Comparison of ENCODE assay signal across 18 cellular contexts in the genomic region with DNA sequence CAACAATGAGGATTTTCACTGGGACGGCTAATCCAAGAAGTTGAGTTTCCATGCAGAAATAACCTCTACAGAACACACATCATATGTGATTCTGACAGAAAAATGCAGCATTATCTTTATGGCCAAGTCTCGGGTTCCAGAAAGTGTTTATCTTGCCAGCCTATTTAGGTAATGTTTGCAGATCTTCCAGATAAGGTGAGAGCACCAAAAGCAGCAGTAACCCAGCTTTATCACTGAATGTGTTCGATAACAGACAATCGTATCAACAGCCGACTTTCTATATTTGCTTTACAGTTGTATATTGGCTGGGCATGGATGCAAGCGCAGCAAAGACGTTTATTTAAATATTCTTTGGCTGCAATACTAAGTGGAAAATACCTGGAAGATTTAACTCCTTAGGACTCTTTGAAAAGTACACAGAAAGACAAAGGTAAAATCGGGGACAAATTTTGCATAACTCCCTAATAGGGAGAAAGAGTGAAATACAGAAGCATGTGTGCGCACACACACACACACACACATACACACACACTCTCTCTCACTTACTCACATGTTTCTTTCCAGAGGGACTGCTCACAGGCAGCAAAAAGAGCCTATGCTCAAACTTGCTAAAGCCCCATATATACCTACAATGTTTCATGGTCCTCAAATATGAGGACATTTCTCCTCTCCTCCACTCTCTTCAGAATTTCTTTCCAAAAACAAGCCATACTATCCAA. TPM values are rescaled to one million over a fixed set of nuclear protein-coding genes. Genes with fewer than 3 reads are reported as not detected.
DNase-seq lines count a peak whose midpoint lies in the region; ATAC-seq lines count a peak whose summit lies in the region.
"Had no signal": no experiment of that assay in that cellular context is flagged by ENCODE, and none has a peak within 500 bp of the region (broad histone marks: within the 10 kb centered on the region; RNA-seq: fewer than 3 reads in every experiment).

No MANE protein-coding gene starts in this region.

- H3K36me3 ChIP-seq in urinary bladder (ENCODE audit: insufficient read depth): peaks cover 6% of the 10 kb centered on the region

- no peak overlapping the region for H3K4me3 ChIP-seq in urinary bladder (ENCODE audit: low read depth, low read length)

- ATAC-seq in left colon (peak; percentile 87), GM19023 (IDR thresholded peaks at IDR 0.05; ENCODE audit: unreplicated experiment) (no peak)

- no peaks in the 10 kb centered on the region for H3K4me1 ChIP-seq in urinary bladder (ENCODE audit: insufficient read depth)

- DNase-seq in HuH-7 (ENCODE audit: low spot score) (peak; percentile 26), NCI-H526 treated with DMSO at 0.1 percent for 48 hours (lab: John Stamatoyannopoulos, UW) (peak; percentile 93), left colon (no peak), kidney glomerular epithelial cell (lab: John Stamatoyannopoulos, UW) (no peak)
- no peak for DNase-seq in activated CD4-positive, alpha-beta T cell treated with anti-CD3 and anti-CD28 coated beads, Interleukin-2, amount 50 U/mL, for 4 hours
- DNase-seq: CD4-positive, CD25-positive, alpha-beta regulatory T cell; GF-D8; GM23248; HCEC 1CT; MM.1S; NCI-H1092 treated with DMSO at 0.1 percent for 48 hours; NCI-H187; NCI-H446 treated with DMSO at 0.1 percent for 48 hours; NCI-H82; SW 1271 had no signal

- intact Hi-C loops in left colon (cut with DNase I, micrococcal nuclease): no loop called here

- WGBS in urinary bladder: 28% methylated on average over 9 of the region's 9 CpGs

- H3K27ac ChIP-seq in urinary bladder (ENCODE audit: low read depth): peak overlapping the region; percentile 23
- H3K27ac ChIP-seq: KMS-11 had no signal

RNA-seq across cellular contexts. Expression of gene CTSK, which starts 3.1 kb away (rescaled TPM):
- 10 to 100 TPM; 23.8 to 49.6 TPM for total RNA-seq in left colon
- 161 TPM for total RNA-seq in urinary bladder
- polyA plus RNA-seq in urinary bladder: 97.9 TPM

RNA-seq across cellular contexts. Expression of gene CTSS, which starts 45.5 kb away (rescaled TPM):
- 100 to 1,000 TPM; 576 to 638 TPM for total RNA-seq in left colon
- 44.8 TPM for total RNA-seq in urinary bladder
- 58.2 TPM for polyA plus RNA-seq in urinary bladder

Comparison
In these comparisons a context has a peak if more than half of its experiments do, and no peak if none do; other contexts are left out.
1. DNase-seq: peak in HuH-7 (single experiment) and NCI-H526 treated with DMSO at 0.1 percent for 48 hours (single experiment); none in left colon (0 of 2), kidney glomerular epithelial cell (single experiment) and activated CD4-positive, alpha-beta T cell treated with anti-CD3 and anti-CD28 coated beads, Interleukin-2, amount 50 U/mL, for 4 hours (0 of 2).
2. RNA of gene CTSS, which starts 45.5 kb away (total RNA-seq): 576 to 638 TPM in left colon; 44.8 TPM in urinary bladder (single experiment); every median in the first group is over 10 times any median in the second.